9 cellular contexts compared by ENCODE assay signal in genomic region chr1:12595839-12596821, GRCh38. TPM values are rescaled to one million over a fixed set of nuclear protein-coding genes. Genes with fewer than 3 reads are reported as not detected.
DNase-seq lines count a peak whose midpoint lies in the region; ATAC-seq, FAIRE-seq and TF ChIP-seq lines count a peak whose summit lies in the region.
"Had no signal": no experiment of that assay in that cellular context is flagged by ENCODE, and none has a peak within 500 bp of the region (broad histone marks: within the 10 kb centered on the region; RNA-seq: fewer than 3 reads in every experiment).

No MANE protein-coding gene starts in this region.

- no peak for TF ChIP-seq RAD21 in neural cell (conservative IDR thresholded peaks at IDR 0.05)

- no peak for FAIRE-seq in frontal cortex (lab: Jason Lieb, UNC)

- no peak overlapping the region for H2AFZ ChIP-seq in neural cell (ENCODE audit: low read depth, low read length)

- H3K27me3 ChIP-seq in HL-60 (ENCODE audit: insufficient read depth, poor library complexity, severe bottlenecking): peaks cover 18% of the 10 kb centered on the region
- peaks cover 20% of the 10 kb centered on the region for H3K27me3 ChIP-seq in neural cell (ENCODE audit: insufficient read depth, low read depth, low read length)

- H3F3A ChIP-seq in neural cell (ENCODE audit: insufficient read depth, low read length, poor library complexity, severe bottlenecking): no peaks in the 10 kb centered on the region

- no peaks in the 10 kb centered on the region for H3K9me2 ChIP-seq in neural cell (ENCODE audit: insufficient read depth, low read length)

- H3K4me2 ChIP-seq in neural cell (ENCODE audit: low read length): no peak overlapping the region

- no peaks in the 10 kb centered on the region for H3K36me3 ChIP-seq in neural cell (ENCODE audit: insufficient read depth, low read length)

- CTCF ChIA-PET in activated CD8-positive, alpha-beta T cell treated with anti-CD3 and anti-CD28 coated beads for 36 hours (lab: Charles Lee): interaction anchor here (2.7 kb wide), 1 partner anchor 23 kb away, joined by 12 read pairs; no protein-coding TSS in a partner anchor

- no peak overlapping the region for H3K27ac ChIP-seq in HL-60 (replicated peaks)
- no peak overlapping the region for H3K27ac ChIP-seq in neural cell (ENCODE audit: low read length)

- H3K79me2 ChIP-seq in neural cell (replicated peaks; ENCODE audit: insufficient read depth, low read length): no peaks in the 10 kb centered on the region

- no peaks in the 10 kb centered on the region for H3K27me3 Mint-ChIP-seq in activated CD8-positive, alpha-beta T cell treated with anti-CD3 and anti-CD28 coated beads for 36 hours

- H3K27ac Mint-ChIP-seq in activated CD8-positive, alpha-beta T cell treated with anti-CD3 and anti-CD28 coated beads for 36 hours: no peak overlapping the region

- H3K9me3 Mint-ChIP-seq in activated CD8-positive, alpha-beta T cell treated with anti-CD3 and anti-CD28 coated beads for 36 hours: no peaks in the 10 kb centered on the region

- peak overlapping the region; percentile 12 for H3K9ac ChIP-seq in neural cell (ENCODE audit: low read length)

- POLR2A ChIA-PET in activated CD8-positive, alpha-beta T cell treated with anti-CD3 and anti-CD28 coated beads for 36 hours (lab: Charles Lee): interaction anchor here (0.6 to 1.3 kb wide), 7 partner anchors 9 to 172 kb away, joined by 3 to 5 read pairs (median 3); partner anchors contain the start of gene DHRS3

- no peak for TF ChIP-seq EP300 in neural cell (conservative IDR thresholded peaks at IDR 0.05; ENCODE audit: poor library complexity, severe bottlenecking)

- H3K4me1 Mint-ChIP-seq in activated CD8-positive, alpha-beta T cell treated with anti-CD3 and anti-CD28 coated beads for 36 hours (ENCODE audit: low read depth): peaks cover 67% of the 10 kb centered on the region

- peak overlapping the region; percentile 47 for H3K4me3 Mint-ChIP-seq in activated CD8-positive, alpha-beta T cell treated with anti-CD3 and anti-CD28 coated beads for 36 hours

- intact Hi-C loops in activated CD8-positive, alpha-beta T cell treated with anti-CD3 and anti-CD28 coated beads for 36 hours (cut with micrococcal nuclease): no loop called here

- no peaks in the 10 kb centered on the region for H4K20me1 ChIP-seq in neural cell (ENCODE audit: insufficient read depth)

- DNase-seq in EH (ENCODE audit: low read depth) (peak; percentile 99), HL-60 (ENCODE audit: low read depth in 1 of 2, low spot score in 1 of 2) (peak; percentile 44 to 62), frontal cortex (ENCODE audit: low spot score in 2 of 2) (peak; percentile 66 to 75), NCI-H1105 treated with DMSO at 0.1 percent for 48 hours (lab: John Stamatoyannopoulos, UW) (no peak)
- peak; percentile 70 for DNase-seq in activated CD8-positive, alpha-beta T cell treated with anti-CD3 and anti-CD28 coated beads for 36 hours

- no peaks in the 10 kb centered on the region for H3K9me3 ChIP-seq in neural cell (ENCODE audit: low read length)

- H3K4me3 ChIP-seq in HL-60 (replicated peaks; ENCODE audit: insufficient read depth, low read length) (peak overlapping the region; percentile 26), neural cell (ENCODE audit: low read length) (peak overlapping the region; percentile 49)

- ATAC-seq in activated CD8-positive, alpha-beta T cell treated with anti-CD3 and anti-CD28 coated beads for 36 hours: peak; percentile 57
- ATAC-seq in GM19023 (IDR thresholded peaks at IDR 0.05; ENCODE audit: unreplicated experiment): no peak
- no peak for ATAC-seq in GM21723 (IDR thresholded peaks at IDR 0.05; ENCODE audit: unreplicated experiment)

- TF ChIP-seq CTCF in HL-60 (IDR thresholded peaks at IDR 0.05; ENCODE audit: insufficient read depth, low read length) (no peak), neural cell (IDR thresholded peaks at IDR 0.05; ENCODE audit: poor library complexity, severe bottlenecking) (no peak)
- no peak for TF ChIP-seq CTCF in activated CD8-positive, alpha-beta T cell treated with anti-CD3 and anti-CD28 coated beads for 36 hours (IDR thresholded peaks at IDR 0.05)

- peaks cover 43% of the 10 kb centered on the region for H3K36me3 Mint-ChIP-seq in activated CD8-positive, alpha-beta T cell treated with anti-CD3 and anti-CD28 coated beads for 36 hours (ENCODE audit: low read depth)

TF ChIP-seq in neural cell, 6 proteins besides CTCF, POLR2A, EP300 and RAD21:
- no peak for TF ChIP-seq REST (IDR thresholded peaks at IDR 0.05; ENCODE audit: borderline replicate concordance)
- no peak for TF ChIP-seq EZH2 (IDR thresholded peaks at IDR 0.05; ENCODE audit: borderline replicate concordance, insufficient read depth, low read length, poor library complexity, severe bottlenecking)
- TF ChIP-seq TAF1 (IDR thresholded peaks at IDR 0.05; ENCODE audit: low read depth): no peak
- no peak for TF ChIP-seq SMC3 (conservative IDR thresholded peaks at IDR 0.05; ENCODE audit: poor library complexity)
- no peak for TF ChIP-seq POLR2AphosphoS5 (IDR thresholded peaks at IDR 0.05)
- TF ChIP-seq MXI1 (conservative IDR thresholded peaks at IDR 0.05; ENCODE audit: poor library complexity, severe bottlenecking): no peak

RNA-seq across cellular contexts. Expression of gene DHRS3, which starts 21.9 kb away (rescaled TPM):
- 100 to 1,000 TPM; 129 to 135 TPM for total RNA-seq in activated CD8-positive, alpha-beta T cell treated with anti-CD3 and anti-CD28 coated beads for 36 hours
- total RNA-seq in frontal cortex: 13.0 TPM
- polyA plus RNA-seq in neural cell: 0.22 TPM in 1 of 2 replicates, not detected in the other
- polyA minus RNA-seq in neural cell: 0.69 TPM in 1 of 2 replicates, not detected in the other

RNA-seq across cellular contexts. Expression of gene AADACL4, which starts 47.8 kb away (rescaled TPM):
- total RNA-seq in activated CD8-positive, alpha-beta T cell treated with anti-CD3 and anti-CD28 coated beads for 36 hours: not detected
- not detected for total RNA-seq in frontal cortex
- polyA plus RNA-seq in neural cell: not detected in 2 replicates
- not detected in 2 replicates for polyA minus RNA-seq in neural cell
- total RNA-seq: T-helper 2 cell treated with Interferon-gamma antibody and Interleukin-4, amounts not matched to agents 100 ng/mL and 5 ng/mL, for 36 hours had no signal
